In genomic region chr2:240566203-240567136, GRCh38 we compare ENCODE assay signal across 1 cellular context.
A peak's percentile ranks its signal among the peaks of the same experiment; 100 is the strongest.
TF ChIP-seq lines count a peak whose summit lies in the region.

No MANE protein-coding gene starts in this region.

TF ChIP-seq in HepG2, 621 proteins besides CTCF, POLR2A, EP300 and RAD21 (continued from another document and continues in another):
- TF ChIP-seq SRSF4 (IDR thresholded peaks at IDR 0.05; ENCODE audit: low read depth, low read length, poor library complexity, severe bottlenecking) (no peak), IKZF4 (CRISPR knock-in tag; IDR thresholded peaks at IDR 0.05; ENCODE audit: borderline replicate concordance, low read depth, not compliant biosample characterization) (no peak), ZNF264 (CRISPR knock-in tag; IDR thresholded peaks at IDR 0.05) (no peak), PREB (CRISPR knock-in tag; IDR thresholded peaks at IDR 0.05) (no peak), SNAI1 (CRISPR knock-in tag; IDR thresholded peaks at IDR 0.05; ENCODE audit: borderline replicate concordance) (no peak), REL (CRISPR knock-in tag; conservative IDR thresholded peaks at IDR 0.05) (no peak; the same call in 1 of the 2 replicates), RORA (CRISPR knock-in tag; IDR thresholded peaks at IDR 0.05) (no peak), GMEB1 (CRISPR knock-in tag; IDR thresholded peaks at IDR 0.05; ENCODE audit: borderline replicate concordance) (peak; percentile 64), KDM4B (CRISPR knock-in tag; IDR thresholded peaks at IDR 0.05) (peak; percentile 52; the same call in 1 of the 2 replicates), ZNF614 (CRISPR knock-in tag; IDR thresholded peaks at IDR 0.05; ENCODE audit: borderline replicate concordance) (peak; percentile 30; the same call in 1 of the 2 replicates), ZNF441 (CRISPR knock-in tag; IDR thresholded peaks at IDR 0.05; ENCODE audit: borderline replicate concordance) (peak; percentile 82; the same call in 1 of the 2 replicates), RBM22 (optimal IDR thresholded peaks at IDR 0.05; ENCODE audit: low read length) (no peak), KDM3A (CRISPR knock-in tag; IDR thresholded peaks at IDR 0.05; ENCODE audit: low read depth) (no peak), RFX1 (IDR thresholded peaks at IDR 0.05) (no peak), ZNF75D (CRISPR knock-in tag; IDR thresholded peaks at IDR 0.05; ENCODE audit: borderline replicate concordance) (no peak), SIX4 (CRISPR knock-in tag; IDR thresholded peaks at IDR 0.05) (0 out of 2 replicates have a peak, but pooled peaks have one; percentile 5), ZNF142 (CRISPR knock-in tag; IDR thresholded peaks at IDR 0.05) (peak; percentile 15; the same call in 1 of the 2 replicates), ZNF674 (CRISPR knock-in tag; IDR thresholded peaks at IDR 0.05; ENCODE audit: low read depth) (0 out of 2 replicates have a peak, but pooled peaks have one; percentile 39), CENPT (CRISPR knock-in tag; IDR thresholded peaks at IDR 0.05; ENCODE audit: low read depth) (peak; percentile 75; the same call in 1 of the 2 replicates), USF2 (IDR thresholded peaks at IDR 0.05; ENCODE audit: low read depth, low read length) (no peak), USF2 (CRISPR knock-in tag; IDR thresholded peaks at IDR 0.05; ENCODE audit: borderline replicate concordance) (no peak), MXD1 (CRISPR knock-in tag; IDR thresholded peaks at IDR 0.05) (no peak; the same call in 1 of the 2 replicates), UBTF (CRISPR knock-in tag; IDR thresholded peaks at IDR 0.05) (peak; percentile 26; the same call in 1 of the 2 replicates), SRF (IDR thresholded peaks at IDR 0.05; ENCODE audit: low read depth, low read length) (no peak), CERS6 (CRISPR knock-in tag; IDR thresholded peaks at IDR 0.05) (no peak), TRIM22 (IDR thresholded peaks at IDR 0.05) (no peak), ESRRA (CRISPR knock-in tag; IDR thresholded peaks at IDR 0.05; ENCODE audit: low read depth) (no peak; the same call in 1 of the 2 replicates), ZNF597 (CRISPR knock-in tag; IDR thresholded peaks at IDR 0.05) (no peak), RXRB (CRISPR knock-in tag; IDR thresholded peaks at IDR 0.05; ENCODE audit: borderline replicate concordance) (0 out of 2 replicates have a peak, but pooled peaks have one; percentile 40), ZBED4 (CRISPR knock-in tag; IDR thresholded peaks at IDR 0.05; ENCODE audit: borderline replicate concordance) (no peak), MBNL3 (CRISPR knock-in tag; conservative IDR thresholded peaks at IDR 0.05) (no peak), SMAD1 (CRISPR knock-in tag; IDR thresholded peaks at IDR 0.05; ENCODE audit: borderline replicate concordance, low read depth) (no peak), MATR3 (CRISPR knock-in tag; IDR thresholded peaks at IDR 0.05) (no peak)
